In genomic region chr4:16887887-16888286, GRCh38 we compare ENCODE assay signal across 25 cellular contexts. TPM values are rescaled to one million over a fixed set of nuclear protein-coding genes. Genes with fewer than 3 reads are reported as not detected.
"Had no signal": no experiment of that assay in that cellular context is flagged by ENCODE, and none has a peak within 500 bp of the region (broad histone marks: within the 10 kb centered on the region; RNA-seq: fewer than 3 reads in every experiment).

No MANE protein-coding gene starts in this region.

- H3K4me3 Mint-ChIP-seq: immature natural killer cell; memory B cell; natural killer cell treated with Interleukin-12 subunit alpha and Interleukin-12 subunit beta and Interleukin-15 and Interleukin-18, amount 100 ng/mL, for 72 hours; neural progenitor cell; type B pancreatic cell had no signal

- DNase-seq: dermis blood vessel endothelial cell; effector CD4-positive, alpha-beta T cell; glutamatergic neuron; immature natural killer cell; kidney; left cardiac atrium; left ventricle myocardium inferior; lower lobe of right lung; midbrain; occipital lobe; pancreas; right cardiac atrium; small intestine; stimulated activated CD4-positive, alpha-beta T cell treated with anti-CD3 and anti-CD28 coated beads, Interleukin-12 subunit alpha, Interleukin-12 subunit beta, amount 100 ng/mL, for 4 hours; stimulated activated naive CD4-positive, alpha-beta T cell; thyroid gland had no signal

- H2AFZ ChIP-seq: neural progenitor cell had no signal

- H3K27me3 Mint-ChIP-seq: memory B cell; natural killer cell treated with Interleukin-12 subunit alpha and Interleukin-12 subunit beta and Interleukin-15 and Interleukin-18, amount 100 ng/mL, for 72 hours; type B pancreatic cell had no signal

- H3K9me3 ChIP-seq: esophagus muscularis mucosa, gastroesophageal sphincter, left ventricle myocardium inferior, lower lobe of right lung, pancreas, suprapubic skin, thyroid gland had no signal

- H3K9me3 Mint-ChIP-seq: immature natural killer cell; natural killer cell treated with Interleukin-12 subunit alpha and Interleukin-12 subunit beta and Interleukin-15 and Interleukin-18, amount 100 ng/mL, for 72 hours had no signal

- H3K9ac ChIP-seq: neural progenitor cell had no signal

- H3K4me1 ChIP-seq: pancreas, suprapubic skin had no signal

- H3K4me3 ChIP-seq: esophagus muscularis mucosa, gastroesophageal sphincter, left ventricle myocardium inferior, lower lobe of right lung, neural progenitor cell, pancreas, suprapubic skin, thyroid gland had no signal

- H3K27me3 ChIP-seq: esophagus muscularis mucosa, gastroesophageal sphincter, neural progenitor cell, pancreas, suprapubic skin, thyroid gland had no signal

- ATAC-seq: gastroesophageal sphincter; left cardiac atrium; lower lobe of right lung; natural killer cell treated with Interleukin-12 subunit alpha and Interleukin-12 subunit beta and Interleukin-15 and Interleukin-18, amount 100 ng/mL, for 72 hours; pancreas; right cardiac atrium had no signal

- H3K36me3 Mint-ChIP-seq: memory B cell had no signal

- H3K36me3 ChIP-seq: gastroesophageal sphincter, left ventricle myocardium inferior, neural progenitor cell, pancreas, suprapubic skin, thyroid gland had no signal

- H3K27ac Mint-ChIP-seq: immature natural killer cell; memory B cell; natural killer cell treated with Interleukin-12 subunit alpha and Interleukin-12 subunit beta and Interleukin-15 and Interleukin-18, amount 100 ng/mL, for 72 hours; neural progenitor cell; progenitor cell of endocrine pancreas; type B pancreatic cell had no signal

- H3K27ac ChIP-seq: epithelial cell of prostate, esophagus muscularis mucosa, gastroesophageal sphincter, left ventricle myocardium inferior, lower lobe of right lung, neural progenitor cell, pancreas, suprapubic skin, thyroid gland had no signal

- H3K4me1 Mint-ChIP-seq: memory B cell had no signal

- H3K4me2 ChIP-seq: neural progenitor cell had no signal

RNA-seq across cellular contexts. Expression of gene LDB2, which starts 10.6 kb away (rescaled TPM):
- total RNA-seq: progenitor cell of endocrine pancreas had no signal
